1 cellular context compared by ENCODE assay signal in genomic region chr20:16135630-16136029, GRCh38.
TF ChIP-seq lines count a peak whose summit lies in the region.

No MANE protein-coding gene starts in this region.

TF ChIP-seq in HepG2, 621 proteins besides CTCF, POLR2A, EP300 and RAD21 (continued from another document):
- TF ChIP-seq MXI1 (IDR thresholded peaks at IDR 0.05; ENCODE audit: borderline replicate concordance, low read depth, low read length) (no peak), HDAC6 (IDR thresholded peaks at IDR 0.05; ENCODE audit: low read depth, low read length) (no peak), ZNF557 (CRISPR knock-in tag; IDR thresholded peaks at IDR 0.05) (no peak), MAFF (IDR thresholded peaks at IDR 0.05; ENCODE audit: low read depth, low read length) (peak; percentile 82), MAFK (conservative IDR thresholded peaks at IDR 0.05 in 1 of 2, IDR thresholded peaks at IDR 0.05 in 1 of 2; ENCODE audit: low read length in 2 of 2) (peak; percentile 85 to 89), ETS1 (CRISPR knock-in tag; IDR thresholded peaks at IDR 0.05) (no peak), HNF4G (IDR thresholded peaks at IDR 0.05; ENCODE audit: borderline replicate concordance, low read depth, low read length) (no peak), HNF4G (CRISPR knock-in tag; IDR thresholded peaks at IDR 0.05; ENCODE audit: borderline replicate concordance, low read depth) (no peak), PBX2 (CRISPR knock-in tag; IDR thresholded peaks at IDR 0.05) (no peak)
- TF ChIP-seq, protein P1, sequence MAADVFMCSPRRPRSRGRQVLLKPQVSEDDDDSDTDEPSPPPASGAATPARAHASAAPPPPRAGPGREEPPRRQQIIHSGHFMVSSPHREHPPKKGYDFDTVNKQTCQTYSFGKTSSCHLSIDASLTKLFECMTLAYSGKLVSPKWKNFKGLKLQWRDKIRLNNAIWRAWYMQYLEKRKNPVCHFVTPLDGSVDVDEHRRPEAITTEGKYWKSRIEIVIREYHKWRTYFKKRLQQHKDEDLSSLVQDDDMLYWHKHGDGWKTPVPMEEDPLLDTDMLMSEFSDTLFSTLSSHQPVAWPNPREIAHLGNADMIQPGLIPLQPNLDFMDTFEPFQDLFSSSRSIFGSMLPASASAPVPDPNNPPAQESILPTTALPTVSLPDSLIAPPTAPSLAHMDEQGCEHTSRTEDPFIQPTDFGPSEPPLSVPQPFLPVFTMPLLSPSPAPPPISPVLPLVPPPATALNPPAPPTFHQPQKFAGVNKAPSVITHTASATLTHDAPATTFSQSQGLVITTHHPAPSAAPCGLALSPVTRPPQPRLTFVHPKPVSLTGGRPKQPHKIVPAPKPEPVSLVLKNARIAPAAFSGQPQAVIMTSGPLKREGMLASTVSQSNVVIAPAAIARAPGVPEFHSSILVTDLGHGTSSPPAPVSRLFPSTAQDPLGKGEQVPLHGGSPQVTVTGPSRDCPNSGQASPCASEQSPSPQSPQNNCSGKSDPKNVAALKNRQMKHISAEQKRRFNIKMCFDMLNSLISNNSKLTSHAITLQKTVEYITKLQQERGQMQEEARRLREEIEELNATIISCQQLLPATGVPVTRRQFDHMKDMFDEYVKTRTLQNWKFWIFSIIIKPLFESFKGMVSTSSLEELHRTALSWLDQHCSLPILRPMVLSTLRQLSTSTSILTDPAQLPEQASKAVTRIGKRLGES (CRISPR knock-in tag; IDR thresholded peaks at IDR 0.05; ENCODE audit: borderline replicate concordance), result no peak
